ENCODE assay signal across 8 cellular contexts in genomic region chr17:64496348-64496785, GRCh38. TPM values are rescaled to one million over a fixed set of nuclear protein-coding genes. Genes with fewer than 3 reads are reported as not detected.
DNase-seq lines count a peak whose midpoint lies in the region; ATAC-seq, FAIRE-seq and TF ChIP-seq lines count a peak whose summit lies in the region.

No MANE protein-coding gene starts in this region.

- POLR2A ChIA-PET in BJ (lab: Charles Lee), result interaction anchor here (1.1 to 1.4 kb wide), 2 partner anchors 9 to 10 kb away, joined by 3 to 5 read pairs; partner anchors contain the start of gene CEP95

- ATAC-seq in HG03045 (IDR thresholded peaks at IDR 0.05; ENCODE audit: unreplicated experiment), result peak; percentile 30
- ATAC-seq in body of pancreas, result peak; percentile 15
- no peak for ATAC-seq in memory B cell (ENCODE audit: low read depth)
- ATAC-seq in HG03354 (IDR thresholded peaks at IDR 0.05; ENCODE audit: poor library complexity, severe bottlenecking, unreplicated experiment), result no peak

- no peak for TF ChIP-seq CTCF in BJ (IDR thresholded peaks at IDR 0.05; ENCODE audit: insufficient read depth, low read depth, low read length)
- no peak for TF ChIP-seq CTCF in body of pancreas (IDR thresholded peaks at IDR 0.05)

- peaks cover 18% of the 10 kb centered on the region for H3K36me3 Mint-ChIP-seq in memory B cell

- TF ChIP-seq POLR2A in body of pancreas (IDR thresholded peaks at IDR 0.05), result no peak
- TF ChIP-seq POLR2A in GM12891 (IDR thresholded peaks at IDR 0.05; ENCODE audit: low read depth, low read length), result no peak

- H3K9me3 ChIP-seq in body of pancreas, result no peaks in the 10 kb centered on the region

- no peak for FAIRE-seq in frontal cortex (lab: Jason Lieb, UNC)
- FAIRE-seq in GM12891 (lab: Jason Lieb, UNC), result no peak

- peaks cover 54% of the 10 kb centered on the region for H3K4me1 ChIP-seq in body of pancreas

- no peak for DNase-seq in BJ (ENCODE audit: low read depth)
- no peak for DNase-seq in body of pancreas
- DNase-seq in memory B cell (ENCODE audit: low spot score in 2 of 2), result no peak
- no peak for DNase-seq in posterior vena cava (ENCODE audit: low spot score)
- no peak for DNase-seq in frontal cortex (ENCODE audit: low spot score in 2 of 2)
- DNase-seq in GM12891 (ENCODE audit: insufficient read length, low spot score), result no peak

- H3K4me1 Mint-ChIP-seq in memory B cell, result peaks cover 33% of the 10 kb centered on the region

- WGBS in body of pancreas, 2 donors, result 0 to 2% methylated on average over 9 to 20 of the region's 20 CpGs

- H3K27me3 ChIP-seq in BJ (ENCODE audit: control insufficient read depth, insufficient read depth, low read length) (no peaks in the 10 kb centered on the region), body of pancreas (no peaks in the 10 kb centered on the region)

- H3K4me3 Mint-ChIP-seq in memory B cell, result peak overlapping the region; percentile 99

- H3K27ac Mint-ChIP-seq in memory B cell, result peak overlapping the region; percentile 88

- H3K27me3 Mint-ChIP-seq in memory B cell, result no peaks in the 10 kb centered on the region

- no peaks in the 10 kb centered on the region for H3K9me3 Mint-ChIP-seq in memory B cell

- CTCF ChIA-PET in BJ (lab: Yijun Ruan, JAX), result interaction anchor here (0.9 to 11.2 kb wide), 8 partner anchors 9 to 153 kb away, joined by 3 to 220 read pairs (median 4); no protein-coding TSS in a partner anchor

- intact Hi-C loops in body of pancreas (cut with DNase I), result no loop called here
- intact Hi-C loops in posterior vena cava (cut with DNase I), result no loop called here

- peaks cover 18% of the 10 kb centered on the region for H3K36me3 ChIP-seq in BJ (ENCODE audit: control insufficient read depth, insufficient read depth, low read length)
- H3K36me3 ChIP-seq in body of pancreas (replicated peaks in 1 of 2; ENCODE audit: insufficient read depth in 1 of 2, low read depth in 2 of 2), result peaks cover 15 to 17% of the 10 kb centered on the region in 2 donors

- H3K4me3 ChIP-seq in BJ (ENCODE audit: low read depth, low read length) (peak overlapping the region; percentile 74), body of pancreas (peak overlapping the region; percentile 57 to 72)

- peak overlapping the region; percentile 55 to 88 (median 66) for H3K27ac ChIP-seq in body of pancreas

TF ChIP-seq in GM12891, 5 proteins besides CTCF, POLR2A, EP300 and RAD21:
- TF ChIP-seq POLR2AphosphoS5 (IDR thresholded peaks at IDR 0.05; ENCODE audit: low read depth, low read length), result no peak
- no peak for TF ChIP-seq SPI1 (IDR thresholded peaks at IDR 0.05; ENCODE audit: low read depth, low read length)
- no peak for TF ChIP-seq POU2F2 (IDR thresholded peaks at IDR 0.05; ENCODE audit: low read depth, low read length)
- TF ChIP-seq PAX5 (IDR thresholded peaks at IDR 0.05; ENCODE audit: insufficient read depth, low read length, severe bottlenecking), result no peak
- TF ChIP-seq TAF1 (IDR thresholded peaks at IDR 0.05; ENCODE audit: low read depth, low read length), result no peak

RNA-seq across cellular contexts. Expression of gene POLG2, which starts 0.5 kb away (rescaled TPM):
- 4.5 and 5.7 TPM in 2 replicates for polyA plus RNA-seq in BJ (2011; rRNA removed)
- 3.9 and 4.1 TPM in 2 replicates for polyA minus RNA-seq in BJ (2011; rRNA and poly(A)+ RNA removed)
- 10 to 100 TPM in 1 of 2 donors, 1 to 10 TPM in 1; 6.5 to 18.1 TPM for total RNA-seq in body of pancreas
- 10 to 100 TPM; 10.3 to 10.7 TPM for total RNA-seq in posterior vena cava
- 13.5 TPM for total RNA-seq in frontal cortex
- polyA plus RNA-seq in GM12891 (2012; ENCODE audit: low read depth, missing spikeins), result 10.8 TPM

RNA-seq across cellular contexts. Expression of gene DDX5, which starts 9.7 kb away (rescaled TPM):
- 636 and 850 TPM in 2 replicates for polyA plus RNA-seq in BJ (2011; rRNA removed)
- 589 and 728 TPM in 2 replicates for polyA minus RNA-seq in BJ (2011; rRNA and poly(A)+ RNA removed)
- total RNA-seq in body of pancreas (100 to 1,000 TPM; 487 to 513 TPM), posterior vena cava (100 to 1,000 TPM; 615 to 636 TPM), frontal cortex (416 TPM)
- polyA plus RNA-seq in GM12891 (2012; ENCODE audit: low read depth, missing spikeins), result 455 TPM

RNA-seq across cellular contexts. Expression of gene CEP95, which starts 10.4 kb away (rescaled TPM):
- polyA plus RNA-seq in BJ (2011; rRNA removed), result 17.6 and 26.3 TPM in 2 replicates
- polyA minus RNA-seq in BJ (2011; rRNA and poly(A)+ RNA removed), result 9.5 and 9.8 TPM in 2 replicates
- total RNA-seq in body of pancreas (10 to 100 TPM; 18.5 to 39.7 TPM), posterior vena cava (10 to 100 TPM; 29.7 to 33.0 TPM), frontal cortex (88.0 TPM)
- 24.2 TPM for polyA plus RNA-seq in GM12891 (2012; ENCODE audit: low read depth, missing spikeins)

RNA-seq across cellular contexts. Expression of gene MILR1, which starts 47.5 kb away (rescaled TPM):
- polyA plus RNA-seq in BJ (2011; rRNA removed), result 0.75 and 1.8 TPM in 2 replicates
- polyA minus RNA-seq in BJ (2011; rRNA and poly(A)+ RNA removed), result 0.31 and 0.76 TPM in 2 replicates
- 1 to 10 TPM in 1 of 2 donors, not detected in 1; 4.9 TPM for total RNA-seq in body of pancreas
- total RNA-seq in posterior vena cava, result 10 to 100 TPM in 1 of 2 donors, 1 to 10 TPM in 1; 9.4 to 18.9 TPM
- 0.82 TPM for total RNA-seq in frontal cortex
- 2.0 TPM for polyA plus RNA-seq in GM12891 (2012; ENCODE audit: low read depth, missing spikeins)

Comparison
In these comparisons a context has a peak if more than half of its experiments do, and no peak if none do; other contexts are left out.
1. ATAC-seq: peak in HG03045 (single experiment) and body of pancreas (single experiment); none in memory B cell (single experiment) and HG03354 (single experiment).